Comparison of ENCODE assay signal across 36 cellular contexts in genomic region chr22:44983878-44984482, GRCh38. TPM values are rescaled to one million over a fixed set of nuclear protein-coding genes. Genes with fewer than 3 reads are reported as not detected.
"Had no signal": no experiment of that assay in that cellular context is flagged by ENCODE, and none has a peak within 500 bp of the region (broad histone marks: within the 10 kb centered on the region; RNA-seq: fewer than 3 reads in every experiment).

No MANE protein-coding gene starts in this region.

- H3K4me1 ChIP-seq: esophagus muscularis mucosa, foreskin keratinocyte, gastroesophageal sphincter, heart left ventricle, left lung, neural progenitor cell, pancreas, suprapubic skin, transverse colon, upper lobe of right lung, vagina had no signal

- H3K36me3 ChIP-seq: esophagus muscularis mucosa, gastroesophageal sphincter, heart left ventricle, left lung, neural progenitor cell, pancreas, suprapubic skin, transverse colon, upper lobe of right lung, vagina had no signal

- H3K9me3 ChIP-seq: esophagus muscularis mucosa, gastroesophageal sphincter, heart left ventricle, left lung, mucosa of descending colon, pancreas, suprapubic skin, transverse colon, upper lobe of right lung, vagina had no signal

- DNase-seq: dorsolateral prefrontal cortex; effector CD4-positive, alpha-beta T cell; foreskin keratinocyte; heart left ventricle; left cardiac atrium; left lung; mesenchymal stem cell; mucosa of descending colon; naive B cell; nucleus accumbens; pancreas; stimulated activated CD4-positive, alpha-beta T cell treated with anti-CD3 and anti-CD28 coated beads, Interleukin-12 subunit alpha, Interleukin-12 subunit beta, amount 100 ng/mL, for 4 hours; stimulated activated CD4-positive, alpha-beta T cell treated with anti-CD3 and anti-CD28 coated beads, Interleukin-1b, Interleukin-23, amount 100 ng/mL, for 48 hours; stimulated activated CD4-positive, alpha-beta T cell treated with anti-CD3 and anti-CD28 coated beads, Interleukin-4, amount 100 ng/mL, for 1 hour; stimulated activated CD8-positive, alpha-beta memory T cell treated with anti-CD3 and anti-CD28 coated beads, Interleukin-4, amount 100 ng/mL, for 48 hours; stimulated activated naive CD4-positive, alpha-beta T cell; stimulated activated naive CD8-positive, alpha-beta T cell treated with anti-CD3 and anti-CD28 coated beads, Interleukin-15, amount 100 ng/mL, for 72 hours; transverse colon; upper lobe of right lung had no signal

- H3K9me3 Mint-ChIP-seq: endodermal cell, mesothelial cell of epicardium, nephron, neural progenitor cell had no signal

- H3K4me3 ChIP-seq: dorsolateral prefrontal cortex, esophagus muscularis mucosa, gastroesophageal sphincter, heart left ventricle, hepatocyte, left lung, mucosa of descending colon, neural progenitor cell, pancreas, smooth muscle cell, suprapubic skin, transverse colon, upper lobe of right lung, vagina had no signal

- H3K27ac Mint-ChIP-seq: endodermal cell; mesothelial cell of epicardium; naive B cell; nephron; neural progenitor cell; stimulated activated naive CD8-positive, alpha-beta T cell treated with anti-CD3 and anti-CD28 coated beads, Interleukin-15, amount 100 ng/mL, for 72 hours had no signal

- ATAC-seq: foreskin keratinocyte; gastroesophageal sphincter; heart left ventricle; left cardiac atrium; left lung; mucosa of descending colon; pancreas; sciatic nerve; stimulated activated naive CD8-positive, alpha-beta T cell treated with anti-CD3 and anti-CD28 coated beads, Interleukin-15, amount 100 ng/mL, for 72 hours; upper lobe of right lung had no signal

- H3K27ac ChIP-seq: dorsolateral prefrontal cortex, esophagus muscularis mucosa, foreskin keratinocyte, gastroesophageal sphincter, heart left ventricle, hepatocyte, left lung, neural progenitor cell, pancreas, suprapubic skin, transverse colon, upper lobe of right lung, vagina had no signal

- H3K4me1 Mint-ChIP-seq: mesothelial cell of epicardium; naive B cell; nephron; stimulated activated naive CD8-positive, alpha-beta T cell treated with anti-CD3 and anti-CD28 coated beads, Interleukin-15, amount 100 ng/mL, for 72 hours had no signal

- FAIRE-seq: colon, endothelial cell of umbilical vein, islet of Langerhans, pancreas had no signal

- H3K36me3 Mint-ChIP-seq: mesothelial cell of epicardium, naive B cell had no signal

- H3K4me3 Mint-ChIP-seq: endodermal cell; mesothelial cell of epicardium; naive B cell; nephron; neural progenitor cell; stimulated activated naive CD8-positive, alpha-beta T cell treated with anti-CD3 and anti-CD28 coated beads, Interleukin-15, amount 100 ng/mL, for 72 hours had no signal

- H3K27me3 ChIP-seq: foreskin keratinocyte, hepatocyte, neural progenitor cell, pancreas, transverse colon, vagina had no signal

RNA-seq across cellular contexts. Expression of gene PHF21B, which starts 25.8 kb away (rescaled TPM):
- total RNA-seq: endothelial cell of umbilical vein, lung microvascular endothelial cell, pulmonary artery endothelial cell, suprapubic skin, transverse colon had no signal
- polyA plus RNA-seq: endothelial cell of umbilical vein, fibroblast of lung had no signal
